ENCODE assay signal across 27 cellular contexts in genomic region chr11:95268386-95268785, GRCh38. TPM values are rescaled to one million over a fixed set of nuclear protein-coding genes. Genes with fewer than 3 reads are reported as not detected.
A peak's percentile ranks its signal among the peaks of the same experiment; 100 is the strongest.
DNase-seq lines count a peak whose midpoint lies in the region; ATAC-seq and TF ChIP-seq lines count a peak whose summit lies in the region.
"Had no signal": no experiment of that assay in that cellular context is flagged by ENCODE, and none has a peak within 500 bp of the region (broad histone marks: within the 10 kb centered on the region; RNA-seq: fewer than 3 reads in every experiment).

No MANE protein-coding gene starts in this region.

- no peak overlapping the region for H3K4me3 Mint-ChIP-seq in GM23338
- H3K4me3 Mint-ChIP-seq: CD4-positive, alpha-beta memory T cell had no signal

- no peaks in the 10 kb centered on the region for H3K27me3 ChIP-seq in GM23338 (ENCODE audit: insufficient read depth)
- no peaks in the 10 kb centered on the region for H3K27me3 ChIP-seq in neutrophil
- H3K27me3 ChIP-seq: BLaER1 treated with 17β-estradiol and CSF1 and Interleukin-3, amounts not matched to agents 10 nM and 100 nM; SJCRH30 had no signal

- no peak for DNase-seq in GM23338 (ENCODE audit: low spot score)
- DNase-seq in left colon: no peak
- no peak for DNase-seq in NCI-H2081 treated with DMSO at 0.1 percent for 48 hours (lab: John Stamatoyannopoulos, UW)
- DNase-seq in NCI-H2227 treated with DMSO at 0.1 percent for 48 hours (lab: John Stamatoyannopoulos, UW): no peak
- DNase-seq: CD4-positive, alpha-beta memory T cell; COR-L47; DMS53; GOT3; HCEC 1CT; Karpas-422; NCI-H1092 treated with DMSO at 0.1 percent for 48 hours; NCI-H1436; NCI-H187; NCI-H2107; NCI-H526; NCI-H82; NK-92 treated with Interleukin-12 subunit alpha and Interleukin-12 subunit beta, amount 100 ng/mL, for 24 hours; SJCRH30 had no signal

- ATAC-seq in GM23338 (no peak), esophagus mucosa (peak; percentile 58), left colon (peak; percentile 48), GM18909 (IDR thresholded peaks at IDR 0.05; ENCODE audit: poor library complexity, unreplicated experiment) (no peak), HG02798 (IDR thresholded peaks at IDR 0.05; ENCODE audit: poor library complexity, unreplicated experiment) (no peak)
- ATAC-seq: HepG2, Right ventricle myocardium inferior, SK-N-SH treated with all-trans-retinoic acid at 6 μM for 48 hours had no signal

- H3K4me1 Mint-ChIP-seq in GM23338: peaks cover 12% of the 10 kb centered on the region

- H2AFZ ChIP-seq in GM23338: peak overlapping the region; percentile 80; the same call in 1 of the 2 replicates
- H2AFZ ChIP-seq: PC-9 had no signal

- H3K9me3 ChIP-seq in neutrophil: no peaks in the 10 kb centered on the region
- H3K9me3 ChIP-seq: BLaER1 treated with 17β-estradiol and CSF1 and Interleukin-3, amounts not matched to agents 10 nM and 100 nM; SJCRH30 had no signal

- H3K27ac ChIP-seq in GM23338 (ENCODE audit: low read depth) (no peak overlapping the region), neutrophil (peak overlapping the region; percentile 54)
- H3K27ac ChIP-seq: BLaER1 treated with 17β-estradiol and CSF1 and Interleukin-3, amounts not matched to agents 10 nM and 100 nM; PC-9; SJCRH30 had no signal

- H3K36me3 ChIP-seq in GM23338 (ENCODE audit: insufficient read depth): no peaks in the 10 kb centered on the region
- no peaks in the 10 kb centered on the region for H3K36me3 ChIP-seq in neutrophil
- H3K36me3 ChIP-seq: BLaER1 treated with 17β-estradiol and CSF1 and Interleukin-3, amounts not matched to agents 10 nM and 100 nM; SJCRH30 had no signal

- H3K27ac Mint-ChIP-seq in GM23338: no peak overlapping the region
- H3K27ac Mint-ChIP-seq: CD4-positive, alpha-beta memory T cell had no signal

- H3K4me2 ChIP-seq in GM23338: no peak overlapping the region
- H3K4me2 ChIP-seq: PC-9 had no signal

- TF ChIP-seq CTCF in GM23338 (conservative IDR thresholded peaks at IDR 0.05; ENCODE audit: low read depth in 2 of 2) (no peak), neutrophil (IDR thresholded peaks at IDR 0.05) (no peak)

- intact Hi-C loops in left colon (cut with DNase I, micrococcal nuclease): no loop called here

- H3K4me1 ChIP-seq in GM23338 (ENCODE audit: insufficient read depth) (peaks cover 18% of the 10 kb centered on the region), neutrophil (ENCODE audit: control insufficient read depth in 1 of 2, insufficient read depth in 1 of 2, low read depth in 1 of 2, low read length in 1 of 2) (peaks cover 30 to 37% of the 10 kb centered on the region in 2 experiments)
- H3K4me1 ChIP-seq: SJCRH30 had no signal

- H3F3A ChIP-seq in GM23338 (replicated peaks; ENCODE audit: low read depth): no peaks in the 10 kb centered on the region

- H3K4me3 ChIP-seq in GM23338 (no peak overlapping the region), neutrophil (ENCODE audit: low read depth in 1 of 2, low read length in 1 of 2) (no peak overlapping the region)
- H3K4me3 ChIP-seq: BLaER1 treated with 17β-estradiol and CSF1 and Interleukin-3, amounts not matched to agents 10 nM and 100 nM; PC-9; SJCRH30 had no signal

- H4K20me1 ChIP-seq in GM23338 (replicated peaks; ENCODE audit: insufficient read depth): no peaks in the 10 kb centered on the region
- H4K20me1 ChIP-seq: BLaER1 treated with 17β-estradiol and CSF1 and Interleukin-3, amounts not matched to agents 10 nM and 100 nM had no signal

- H3K79me2 ChIP-seq in GM23338 (replicated peaks; ENCODE audit: insufficient read depth): no peaks in the 10 kb centered on the region

- peaks cover 2% of the 10 kb centered on the region for H3K27me3 Mint-ChIP-seq in GM23338 (ENCODE audit: insufficient read depth, low read depth, poor library complexity)
- H3K27me3 Mint-ChIP-seq: CD4-positive, alpha-beta memory T cell had no signal

- peaks cover 16% of the 10 kb centered on the region for H3K9me2 ChIP-seq in GM23338 (ENCODE audit: insufficient read depth)

- H3K36me3 Mint-ChIP-seq in GM23338 (ENCODE audit: low read depth): no peaks in the 10 kb centered on the region
- H3K36me3 Mint-ChIP-seq: CD4-positive, alpha-beta memory T cell had no signal

- H3K9me3 Mint-ChIP-seq in GM23338: no peaks in the 10 kb centered on the region
- H3K9me3 Mint-ChIP-seq: CD4-positive, alpha-beta memory T cell had no signal

TF ChIP-seq in GM23338, 12 proteins besides CTCF, POLR2A, EP300 and RAD21 (continues in another document):
- TF ChIP-seq ZNF331 (CRISPR knock-in tag; IDR thresholded peaks at IDR 0.05; ENCODE audit: low read depth): no peak
- no peak for TF ChIP-seq STAT1 (IDR thresholded peaks at IDR 0.05; ENCODE audit: unreplicated experiment)
- no peak for TF ChIP-seq ZNF114 (CRISPR knock-in tag; IDR thresholded peaks at IDR 0.05)
- TF ChIP-seq ETS1 (IDR thresholded peaks at IDR 0.05): no peak
- TF ChIP-seq EZH2phosphoT487 (IDR thresholded peaks at IDR 0.05; ENCODE audit: unreplicated experiment): no peak
- no peak for TF ChIP-seq NANOG (IDR thresholded peaks at IDR 0.05; ENCODE audit: borderline replicate concordance)
- TF ChIP-seq EZH2 (IDR thresholded peaks at IDR 0.05; ENCODE audit: low read depth, unreplicated experiment): no peak
- TF ChIP-seq REST (IDR thresholded peaks at IDR 0.05; ENCODE audit: unreplicated experiment): no peak

RNA-seq across cellular contexts. Expression of gene SESN3, which starts 37.4 kb away (rescaled TPM):
- total RNA-seq in GM23338 (2014; rRNA removed; shearing (Covaris generic)): 30.5 and 32.4 TPM in 2 replicates
- 5.3 and 5.5 TPM in 2 replicates for polyA plus RNA-seq in GM23338 (2016; fragmentation: Nextera tagmentation; extraction: Ambion mirVana)
- 30.5 TPM for total RNA-seq in esophagus mucosa
- 10 to 100 TPM in 1 of 2 donors, 1 to 10 TPM in 1; 9.2 to 15.7 TPM for total RNA-seq in left colon

Comparison
In these comparisons a context has a peak if more than half of its experiments do, and no peak if none do; other contexts are left out.
1. ATAC-seq: peak in esophagus mucosa (single experiment) and left colon (single experiment); none in GM23338 (single experiment), GM18909 (single experiment) and HG02798 (single experiment).